ENCODE assay signal across 8 cellular contexts in the genomic region with DNA sequence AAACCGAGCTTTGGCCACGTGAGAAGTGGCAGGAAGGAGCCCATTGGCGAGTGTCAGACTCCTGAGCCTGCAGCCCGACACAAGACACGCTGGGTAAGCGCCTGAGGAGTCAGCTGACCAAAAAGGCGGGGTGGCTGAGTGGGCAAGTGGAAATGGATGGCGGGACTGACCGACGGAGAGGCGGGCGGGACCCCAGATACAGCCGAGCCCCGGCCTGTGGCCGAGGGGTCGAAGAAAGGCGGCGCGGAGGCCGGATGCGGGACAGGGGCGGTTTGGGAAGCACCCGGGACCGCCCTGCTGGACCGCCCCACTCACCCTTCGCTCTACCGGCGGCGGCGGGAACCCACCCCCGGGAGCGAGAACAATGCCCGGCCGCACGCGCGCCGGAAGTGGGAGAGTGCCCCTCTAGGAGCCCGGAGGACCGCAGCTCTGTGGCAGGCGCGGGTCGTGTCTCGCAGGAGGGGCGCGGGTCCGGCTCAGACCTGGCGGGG. TPM values are rescaled to one million over a fixed set of nuclear protein-coding genes. Genes with fewer than 3 reads are reported as not detected.
DNase-seq lines count a peak whose midpoint lies in the region; ATAC-seq and TF ChIP-seq lines count a peak whose summit lies in the region.

No MANE protein-coding gene starts in this region.

- H3K36me3 ChIP-seq in Loucy (ENCODE audit: insufficient read depth, low read length) = no peaks in the 10 kb centered on the region

- peak overlapping the region; percentile 64 for H3K9ac ChIP-seq in Loucy (ENCODE audit: low read depth, low read length, poor library complexity, severe bottlenecking)

- peak overlapping the region; percentile 70 for H3K4me3 ChIP-seq in Loucy (ENCODE audit: low read length, poor library complexity, severe bottlenecking)

- no peaks in the 10 kb centered on the region for H4K20me1 ChIP-seq in Loucy (ENCODE audit: insufficient read depth, low read length, poor library complexity, severe bottlenecking)

- peak overlapping the region; percentile 81 for H2AFZ ChIP-seq in Loucy (ENCODE audit: low read length)

- no peaks in the 10 kb centered on the region for H3K79me2 ChIP-seq in Loucy (ENCODE audit: insufficient read depth, low read length)

- no peaks in the 10 kb centered on the region for H3K27me3 ChIP-seq in Loucy (ENCODE audit: insufficient read depth, low read length, poor library complexity, severe bottlenecking)

- peak overlapping the region; percentile 42 for H3K4me2 ChIP-seq in Loucy (ENCODE audit: low read depth, low read length, poor library complexity, severe bottlenecking)

- no peaks in the 10 kb centered on the region for H3K4me1 ChIP-seq in Loucy (ENCODE audit: insufficient read depth, low read length, poor library complexity, severe bottlenecking)

- no peaks in the 10 kb centered on the region for H3K9me2 ChIP-seq in Loucy (replicated peaks; ENCODE audit: low read depth, low read length)

- ATAC-seq in GM19043 (IDR thresholded peaks at IDR 0.05; ENCODE audit: low read depth, unreplicated experiment) = peak; percentile 50
- no peak for ATAC-seq in GM21381 (IDR thresholded peaks at IDR 0.05; ENCODE audit: unreplicated experiment)

- no peak for TF ChIP-seq CTCF in Loucy (conservative IDR thresholded peaks at IDR 0.05; ENCODE audit: low read length)

- no peaks in the 10 kb centered on the region; the same call in 1 of the 2 replicates for H3K9me3 ChIP-seq in Loucy (ENCODE audit: insufficient read depth, low read depth, low read length)

- H3F3A ChIP-seq in Loucy (ENCODE audit: low read depth) = no peaks in the 10 kb centered on the region

- DNase-seq in activated CD4-positive, alpha-beta T cell treated with anti-CD3 and anti-CD28 coated beads, Interleukin-2, amount 50 U/mL, for 48 hours = peak; percentile 55 to 63
- DNase-seq in dermis blood vessel endothelial cell = peak; percentile 77
- peak; percentile 83 for DNase-seq in medulla oblongata (ENCODE audit: extremely low spot score)
- peak; percentile 42 to 58 for DNase-seq in stimulated activated CD8-positive, alpha-beta memory T cell treated with anti-CD3 and anti-CD28 coated beads, Interleukin-2, amount 100 ng/mL, for 1 hour (ENCODE audit: low read depth in 2 of 2)
- DNase-seq in HCEC 1CT = no peak

RNA-seq across cellular contexts. Expression of gene ZSCAN30, which starts 22.8 kb away (rescaled TPM):
- 14.0 and 16.8 TPM in 2 replicates for total RNA-seq in dermis blood vessel endothelial cell

RNA-seq across cellular contexts. Expression of gene ZNF397, which starts 26.4 kb away (rescaled TPM):
- 9.9 and 10.1 TPM in 2 replicates for total RNA-seq in dermis blood vessel endothelial cell
